In the genomic region with DNA sequence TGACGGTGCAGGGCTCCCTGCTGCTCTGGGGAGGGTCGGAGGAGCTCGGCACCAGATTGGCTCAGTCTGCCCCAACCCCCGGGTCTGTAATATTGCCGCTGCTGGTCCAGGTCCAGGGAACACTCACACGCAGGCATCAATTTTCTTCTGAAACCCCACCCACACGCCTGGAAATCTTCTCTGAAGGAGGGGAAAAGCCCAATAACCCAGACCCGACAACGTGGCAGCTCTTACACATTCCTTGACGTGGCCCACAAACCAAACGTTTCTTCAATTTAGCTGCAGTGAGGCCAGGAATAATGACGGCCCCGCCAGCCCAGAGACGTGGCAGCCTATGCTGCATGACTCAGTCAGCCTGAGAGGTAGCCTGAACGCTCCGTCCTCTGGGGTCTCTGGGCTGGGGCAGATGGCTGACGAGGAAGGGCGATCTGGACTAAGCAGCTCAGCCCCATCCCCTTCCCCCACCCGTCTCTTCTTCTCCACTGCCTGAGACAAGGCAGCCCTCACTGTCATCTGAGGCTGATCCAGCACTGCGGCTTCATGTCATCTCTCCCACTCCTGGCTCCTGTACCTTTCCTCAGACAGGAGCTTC, we compare ENCODE assay signal across 9 cellular contexts. TPM values are rescaled to one million over a fixed set of nuclear protein-coding genes. Genes with fewer than 3 reads are reported as not detected.
A peak's percentile ranks its signal among the peaks of the same experiment; 100 is the strongest.
DNase-seq lines count a peak whose midpoint lies in the region; ATAC-seq and TF ChIP-seq lines count a peak whose summit lies in the region.
"Had no signal": no experiment of that assay in that cellular context is flagged by ENCODE, and none has a peak within 500 bp of the region (broad histone marks: within the 10 kb centered on the region; RNA-seq: fewer than 3 reads in every experiment).

No MANE protein-coding gene starts in this region.

- DNase-seq in AG20443 (ENCODE audit: low spot score) (peak; percentile 92), SK-N-DZ (ENCODE audit: low spot score) (peak; percentile 88), osteoblast (ENCODE audit: insufficient read length, low spot score, missing footprints) (peak; percentile 93), CD1c-positive myeloid dendritic cell (ENCODE audit: extremely low spot score) (no peak), 8988T (no peak)
- DNase-seq: activated CD8-positive, alpha-beta T cell treated with anti-CD3 and anti-CD28 coated beads for 36 hours had no signal

- no peak for TF ChIP-seq EP300 in gastroesophageal sphincter (IDR thresholded peaks at IDR 0.05)

- TF ChIP-seq CTCF in gastroesophageal sphincter (IDR thresholded peaks at IDR 0.05) (no peak), osteoblast (IDR thresholded peaks at IDR 0.05; ENCODE audit: extremely low read depth, low read depth, low read length) (no peak)

- H3K4me1 ChIP-seq in gastroesophageal sphincter (peaks cover 0 to 57% (median 7%) of the 10 kb centered on the region in 3 donors), osteoblast (ENCODE audit: insufficient read depth, low read length) (peaks cover 61% of the 10 kb centered on the region)

- peak overlapping the region; percentile 38 for H2AFZ ChIP-seq in osteoblast (ENCODE audit: low read length)

- H3K4me2 ChIP-seq in osteoblast (ENCODE audit: insufficient read depth, low read length), result peak overlapping the region; percentile 62

- H3K79me2 ChIP-seq in osteoblast (ENCODE audit: insufficient read depth, low read length), result no peaks in the 10 kb centered on the region

- H3K27ac ChIP-seq in gastroesophageal sphincter (peak overlapping the region; percentile 37 to 85 (median 78)), osteoblast (ENCODE audit: low read depth, low read length) (peak overlapping the region; percentile 99)

- peak in 1 of 2 donors; percentile 19 for TF ChIP-seq POLR2A in gastroesophageal sphincter (IDR thresholded peaks at IDR 0.05)

- WGBS in gastroesophageal sphincter (ENCODE audit: low coverage in 1 of 2), 2 donors, result 5 to 18% methylated on average over 8 to 10 of the region's 20 CpGs

- H3K27me3 ChIP-seq in gastroesophageal sphincter (no peaks in the 10 kb centered on the region), osteoblast (ENCODE audit: insufficient read depth, low read length) (no peaks in the 10 kb centered on the region)

- ATAC-seq in gastroesophageal sphincter (peak; percentile 74), GM21447 (IDR thresholded peaks at IDR 0.05; ENCODE audit: unreplicated experiment) (no peak), HG03135 (IDR thresholded peaks at IDR 0.05; ENCODE audit: unreplicated experiment) (no peak)
- ATAC-seq: activated CD8-positive, alpha-beta T cell treated with anti-CD3 and anti-CD28 coated beads for 36 hours had no signal

- H3K4me3 ChIP-seq in gastroesophageal sphincter (peak overlapping the region in 1 of 2 donors; percentile 24), osteoblast (ENCODE audit: insufficient read depth, low read length) (peak overlapping the region; percentile 12)

- H3K9me3 ChIP-seq in gastroesophageal sphincter, result no peaks in the 10 kb centered on the region
- H3K9me3 ChIP-seq in osteoblast (ENCODE audit: low read depth, low read length), result no peaks in the 10 kb centered on the region

- no peaks in the 10 kb centered on the region for H3K36me3 ChIP-seq in gastroesophageal sphincter
- H3K36me3 ChIP-seq in osteoblast (ENCODE audit: insufficient read depth, low read length), result no peaks in the 10 kb centered on the region

- no peaks in the 10 kb centered on the region for H4K20me1 ChIP-seq in osteoblast (ENCODE audit: insufficient read depth, low read length)

RNA-seq across cellular contexts. Expression of gene SPARC, which starts 9.9 kb away (rescaled TPM):
- 75.7 and 82.2 TPM in 2 replicates for polyA plus RNA-seq in SK-N-DZ (2014; cell fraction: cytosol; rRNA removed)
- polyA plus RNA-seq in SK-N-DZ (2014; cell fraction: nucleus; rRNA removed), result 29.9 and 30.5 TPM in 2 replicates
- total RNA-seq in gastroesophageal sphincter (100 to 1,000 TPM; 194 to 521 (median 352) TPM), osteoblast (4,046 and 4,600 TPM in 2 replicates)
- total RNA-seq: activated CD8-positive, alpha-beta T cell treated with anti-CD3 and anti-CD28 coated beads for 36 hours had no signal

Comparison
In these comparisons a context has a peak if more than half of its experiments do, and no peak if none do; other contexts are left out.
1. DNase-seq: peak in AG20443 (single experiment), SK-N-DZ (single experiment) and osteoblast (single experiment); none in CD1c-positive myeloid dendritic cell (single experiment) and 8988T (single experiment).